23 cellular contexts compared by ENCODE assay signal in genomic region chr4:142164767-142165500, GRCh38.
DNase-seq lines count a peak whose midpoint lies in the region; ATAC-seq and TF ChIP-seq lines count a peak whose summit lies in the region.
"Had no signal": no experiment of that assay in that cellular context is flagged by ENCODE, and none has a peak within 500 bp of the region (broad histone marks: within the 10 kb centered on the region; RNA-seq: fewer than 3 reads in every experiment).

No MANE protein-coding gene starts in this region.

- H3K27ac ChIP-seq in CD4-positive, alpha-beta T cell (ENCODE audit: low read depth, low read length) = no peak overlapping the region
- H3K27ac ChIP-seq in naive thymus-derived CD4-positive, alpha-beta T cell (ENCODE audit: low read depth, low read length) = no peak overlapping the region
- H3K27ac ChIP-seq in A673 (ENCODE audit: low read depth, low read length, poor library complexity, severe bottlenecking) = no peak overlapping the region

- H3K4me1 ChIP-seq in naive thymus-derived CD4-positive, alpha-beta T cell (ENCODE audit: control insufficient read depth in 2 of 2, insufficient read depth in 2 of 2, low read length in 2 of 2) = no peaks in the 10 kb centered on the region
- H3K4me1 ChIP-seq in A673 (ENCODE audit: insufficient read depth, low read length, poor library complexity, severe bottlenecking) = no peaks in the 10 kb centered on the region
- H3K4me1 ChIP-seq: BE2C had no signal

- H3K27ac Mint-ChIP-seq in activated T-cell treated with anti-CD3 and anti-CD28 coated beads, Interleukin-2, amount 50 U/mL, for 72 hours = peak overlapping the region; percentile 59
- H3K27ac Mint-ChIP-seq in CD4-positive, alpha-beta T cell = peak overlapping the region; percentile 23
- H3K27ac Mint-ChIP-seq in T-cell = peak overlapping the region; percentile 68 to 80
- peak overlapping the region in 5 of 9 donors; percentile 4 to 53 (median 12) for H3K27ac Mint-ChIP-seq in naive thymus-derived CD4-positive, alpha-beta T cell
- H3K27ac Mint-ChIP-seq: CD14-positive monocyte had no signal

- no peak for TF ChIP-seq CTCF in CD4-positive, alpha-beta T cell (IDR thresholded peaks at IDR 0.05)
- no peak for TF ChIP-seq CTCF in A673 (conservative IDR thresholded peaks at IDR 0.05; ENCODE audit: low read depth, low read length)

- H3K4me1 Mint-ChIP-seq in activated T-cell treated with anti-CD3 and anti-CD28 coated beads, Interleukin-2, amount 50 U/mL, for 72 hours (ENCODE audit: low read depth) = peaks cover 18% of the 10 kb centered on the region
- H3K4me1 Mint-ChIP-seq in CD4-positive, alpha-beta T cell (ENCODE audit: low read depth) = peaks cover 33% of the 10 kb centered on the region
- H3K4me1 Mint-ChIP-seq in T-cell = peaks cover 20 to 35% (median 31%) of the 10 kb centered on the region in 3 donors
- peaks cover 2 to 58% (median 32%) of the 10 kb centered on the region in 7 donors for H3K4me1 Mint-ChIP-seq in naive thymus-derived CD4-positive, alpha-beta T cell
- H3K4me1 Mint-ChIP-seq: CD14-positive monocyte had no signal

- peaks cover 0 to 5% of the 10 kb centered on the region in 2 donors for H3K9me3 Mint-ChIP-seq in activated T-cell treated with anti-CD3 and anti-CD28 coated beads, Interleukin-2, amount 50 U/mL, for 72 hours
- H3K9me3 Mint-ChIP-seq in CD4-positive, alpha-beta T cell = no peaks in the 10 kb centered on the region
- H3K9me3 Mint-ChIP-seq in T-cell = no peaks in the 10 kb centered on the region
- no peaks in the 10 kb centered on the region for H3K9me3 Mint-ChIP-seq in naive thymus-derived CD4-positive, alpha-beta T cell

- peak overlapping the region in 1 of 2 donors; percentile 12 for H3K4me3 Mint-ChIP-seq in activated T-cell treated with anti-CD3 and anti-CD28 coated beads, Interleukin-2, amount 50 U/mL, for 72 hours
- H3K4me3 Mint-ChIP-seq in CD4-positive, alpha-beta T cell = no peak overlapping the region
- no peak overlapping the region for H3K4me3 Mint-ChIP-seq in T-cell
- H3K4me3 Mint-ChIP-seq in naive thymus-derived CD4-positive, alpha-beta T cell = no peak overlapping the region
- H3K4me3 Mint-ChIP-seq: CD14-positive monocyte had no signal

- peaks cover 6 to 16% (median 11%) of the 10 kb centered on the region in 3 experiments for H3K36me3 ChIP-seq in naive thymus-derived CD4-positive, alpha-beta T cell (ENCODE audit: control insufficient read depth in 2 of 3, insufficient read depth in 3 of 3, low read length in 3 of 3)
- H3K36me3 ChIP-seq in A673 (ENCODE audit: insufficient read depth, low read length, poor library complexity, severe bottlenecking) = no peaks in the 10 kb centered on the region
- H3K36me3 ChIP-seq: BE2C had no signal

- no peaks in the 10 kb centered on the region for H3K27me3 ChIP-seq in CD4-positive, alpha-beta T cell (ENCODE audit: control insufficient read depth, insufficient read depth, low read length)
- H3K27me3 ChIP-seq in naive thymus-derived CD4-positive, alpha-beta T cell (ENCODE audit: control insufficient read depth in 2 of 2, insufficient read depth in 2 of 2, low read length in 2 of 2) = no peaks in the 10 kb centered on the region
- no peaks in the 10 kb centered on the region for H3K27me3 ChIP-seq in A673 (replicated peaks; ENCODE audit: insufficient read depth, low read depth, low read length, poor library complexity)
- H3K27me3 ChIP-seq: BE2C had no signal

- DNase-seq in activated T-cell treated with anti-CD3 and anti-CD28 coated beads, Interleukin-2, amount 50 U/mL, for 72 hours = no peak
- DNase-seq in activated T-cell treated with anti-CD3 and anti-CD28 coated beads for 4 hours (no peak), T-cell (no peak), A673 (ENCODE audit: low spot score) (no peak), NCI-H2029 (lab: John Stamatoyannopoulos, UW) (no peak)
- DNase-seq in CD4-positive, alpha-beta T cell = no peak
- DNase-seq in naive thymus-derived CD4-positive, alpha-beta T cell = no peak
- DNase-seq: ACHN, BE2C, DMS153, DND-41, Karpas-422, NCI-H1092, NCI-H1417 treated with DMSO at 0.1 percent for 48 hours, NCI-H1694 treated with DMSO at 0.1 percent for 48 hours, NCI-H2081 treated with DMSO at 0.1 percent for 48 hours, NCI-H2171, NCI-H226, NCI-H510A, NCI-H69, RPMI8226, SHP77 had no signal

- ATAC-seq in activated T-cell treated with anti-CD3 and anti-CD28 coated beads, Interleukin-2, amount 50 U/mL, for 72 hours (replicated peaks in 1 of 2) = peak in 1 of 2 donors; percentile 11
- no peak for ATAC-seq in CD4-positive, alpha-beta T cell (ENCODE audit: poor library complexity)
- ATAC-seq in T-cell (replicated peaks in 1 of 4) = no peak
- ATAC-seq in naive thymus-derived CD4-positive, alpha-beta T cell = no peak

- no TSS peak for BruUV-seq in A673 (replicated peaks; lab: Mats Ljungman, UMichigan)

- intact Hi-C loops in CD4-positive, alpha-beta T cell (cut with DNase I, micrococcal nuclease) = no loop called here
- intact Hi-C loops in naive thymus-derived CD4-positive, alpha-beta T cell (cut with micrococcal nuclease) = loop anchor here in 1 of 2 donors (2.0 kb wide), 1 partner anchor 14 kb away; no protein-coding TSS in a partner anchor
- intact Hi-C loops in A673 (cut with micrococcal nuclease; ENCODE audit: unreplicated experiment) = no loop called here

- CTCF ChIA-PET in CD4-positive, alpha-beta T cell (lab: Charles Lee) = interaction anchor here (1.5 kb wide), 1 partner anchor 18 kb away, joined by 4 read pairs; no protein-coding TSS in a partner anchor
- CTCF ChIA-PET in T-cell (lab: Charles Lee) (no interaction called here), A673 (lab: Charles Lee) (no interaction called here)
- CTCF ChIA-PET in naive thymus-derived CD4-positive, alpha-beta T cell (lab: Charles Lee) = no interaction called here

- peaks cover 6 to 26% of the 10 kb centered on the region in 2 donors for H3K36me3 Mint-ChIP-seq in activated T-cell treated with anti-CD3 and anti-CD28 coated beads, Interleukin-2, amount 50 U/mL, for 72 hours (ENCODE audit: insufficient read depth in 2 of 2)
- H3K36me3 Mint-ChIP-seq in CD4-positive, alpha-beta T cell (ENCODE audit: low read depth) = peaks cover 91% of the 10 kb centered on the region
- H3K36me3 Mint-ChIP-seq in T-cell = peaks cover 64% of the 10 kb centered on the region
- peaks cover 13 to 75% (median 37%) of the 10 kb centered on the region in 5 donors for H3K36me3 Mint-ChIP-seq in naive thymus-derived CD4-positive, alpha-beta T cell
- H3K36me3 Mint-ChIP-seq: CD14-positive monocyte had no signal

- no peaks in the 10 kb centered on the region for H3K27me3 Mint-ChIP-seq in activated T-cell treated with anti-CD3 and anti-CD28 coated beads, Interleukin-2, amount 50 U/mL, for 72 hours (ENCODE audit: low read depth)
- no peaks in the 10 kb centered on the region for H3K27me3 Mint-ChIP-seq in CD4-positive, alpha-beta T cell
- no peaks in the 10 kb centered on the region for H3K27me3 Mint-ChIP-seq in T-cell
- H3K27me3 Mint-ChIP-seq in naive thymus-derived CD4-positive, alpha-beta T cell = no peaks in the 10 kb centered on the region

- no peak overlapping the region for H3K4me3 ChIP-seq in naive thymus-derived CD4-positive, alpha-beta T cell (ENCODE audit: low read length)
- no peak overlapping the region for H3K4me3 ChIP-seq in A673 (ENCODE audit: low read depth, low read length, poor library complexity, severe bottlenecking)

- POLR2A ChIA-PET in CD4-positive, alpha-beta T cell (lab: Charles Lee) = interaction anchor here (1.0 kb wide), 1 partner anchor 13 kb away, joined by 3 read pairs; no protein-coding TSS in a partner anchor
- POLR2A ChIA-PET in T-cell (lab: Charles Lee) (no interaction called here), A673 (lab: Charles Lee; ENCODE audit: low non-redundant PET) (no interaction called here)
- POLR2A ChIA-PET in naive thymus-derived CD4-positive, alpha-beta T cell (lab: Charles Lee) = no interaction called here

- H3K9me3 ChIP-seq in CD4-positive, alpha-beta T cell (ENCODE audit: control insufficient read depth, low read length) = no peaks in the 10 kb centered on the region
- H3K9me3 ChIP-seq in naive thymus-derived CD4-positive, alpha-beta T cell (ENCODE audit: control insufficient read depth in 2 of 3, low read length in 3 of 3) = no peaks in the 10 kb centered on the region
- H3K9me3 ChIP-seq in A673 (ENCODE audit: low read depth, low read length, poor library complexity, severe bottlenecking) = no peaks in the 10 kb centered on the region
- H3K9me3 ChIP-seq: BE2C had no signal

Comparison
In these comparisons a context has a peak if more than half of its experiments do, and no peak if none do; other contexts are left out.
1. H3K27ac Mint-ChIP-seq: peak in every context shown above with its lines; median percentile 74 in T-cell; 59 in activated T-cell treated with anti-CD3 and anti-CD28 coated beads, Interleukin-2, amount 50 U/mL, for 72 hours; 23 in CD4-positive, alpha-beta T cell; 12 in naive thymus-derived CD4-positive, alpha-beta T cell.